ENCODE assay signal across 13 cellular contexts in the genomic region with DNA sequence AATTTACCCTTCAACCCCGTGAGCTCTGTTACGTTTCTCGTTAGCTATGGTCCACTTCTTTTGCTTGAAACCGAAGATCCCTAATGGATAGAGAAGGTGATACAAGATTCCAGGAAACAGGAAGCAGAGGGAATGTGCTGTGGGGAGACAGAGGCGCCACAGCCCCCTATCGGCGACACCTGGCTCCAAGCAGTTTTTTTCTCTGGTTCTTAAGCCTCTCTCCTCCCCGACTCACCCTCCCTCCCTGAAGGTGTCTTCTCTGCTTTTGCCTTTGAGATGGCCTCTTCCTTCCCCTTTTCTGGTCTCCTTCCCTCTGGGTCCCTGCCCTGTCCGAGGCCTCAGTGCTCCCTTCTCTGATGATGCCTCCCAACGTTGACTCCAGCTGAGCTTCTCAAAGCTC. TPM values are rescaled to one million over a fixed set of nuclear protein-coding genes. Genes with fewer than 3 reads are reported as not detected.
DNase-seq lines count a peak whose midpoint lies in the region; TF ChIP-seq lines count a peak whose summit lies in the region.
"Had no signal": no experiment of that assay in that cellular context is flagged by ENCODE, and none has a peak within 500 bp of the region (broad histone marks: within the 10 kb centered on the region; RNA-seq: fewer than 3 reads in every experiment).

No MANE protein-coding gene starts in this region.

- peaks cover 12% of the 10 kb centered on the region; the same call in 1 of the 2 replicates for H3K4me1 ChIP-seq in DOHH2 (ENCODE audit: control insufficient read depth, low read length)
- H3K4me1 ChIP-seq in prostate gland (replicated peaks), result no peaks in the 10 kb centered on the region
- H3K4me1 ChIP-seq: right lobe of liver had no signal

- H3K4me2 ChIP-seq in DOHH2 (ENCODE audit: low read length), result no peak overlapping the region
- H3K4me2 ChIP-seq: KMS-11 had no signal

- intact Hi-C loops in prostate gland (cut with DNase I), result no loop called here

- H3K4me3 ChIP-seq in DOHH2 (ENCODE audit: low read length) (no peak overlapping the region), prostate gland (no peak overlapping the region)
- H3K4me3 ChIP-seq: right lobe of liver had no signal

- H3K9me2 ChIP-seq in DOHH2 (replicated peaks; ENCODE audit: control insufficient read depth, low read length), result no peaks in the 10 kb centered on the region

- no peaks in the 10 kb centered on the region for H3K79me2 ChIP-seq in DOHH2 (ENCODE audit: control insufficient read depth, low read length)

- H3K36me3 ChIP-seq in DOHH2 (ENCODE audit: control insufficient read depth, low read length) (no peaks in the 10 kb centered on the region), prostate gland (no peaks in the 10 kb centered on the region)
- H3K36me3 ChIP-seq: right lobe of liver had no signal

- H3K9me3 ChIP-seq in DOHH2 (ENCODE audit: control insufficient read depth, insufficient read depth, low read length), result no peaks in the 10 kb centered on the region
- H3K9me3 ChIP-seq in prostate gland, result no peaks in the 10 kb centered on the region
- H3K9me3 ChIP-seq: right lobe of liver had no signal

- whole genome bisulfite sequencing in prostate gland, result 66% methylated on average over 10 of the region's 10 CpGs

- TF ChIP-seq POLR2A in prostate gland (IDR thresholded peaks at IDR 0.05), result no peak

- 0 out of 2 replicates have a peak, but pooled peaks cover 3% of the 10 kb centered on the region for H4K20me1 ChIP-seq in DOHH2 (ENCODE audit: control insufficient read depth, insufficient read depth, low read depth, low read length)

- DNase-seq in SKM-1 (lab: John Stamatoyannopoulos, UW; ENCODE audit: unreplicated experiment), result peak; percentile 86
- DNase-seq in islet precursor cell, result peak; percentile 21
- DNase-seq in prostate gland (ENCODE audit: low spot score), result no peak
- no peak for DNase-seq in NK-92 (lab: John Stamatoyannopoulos, UW; ENCODE audit: unreplicated experiment)
- DNase-seq in activated gamma-delta T cell treated with Interleukin-2 at 50 U/mL for 16 hours, result no peak
- no peak for DNase-seq in NCI-H524 (lab: John Stamatoyannopoulos, UW)
- DNase-seq: foreskin melanocyte had no signal

- H3F3A ChIP-seq in DOHH2 (ENCODE audit: control insufficient read depth, insufficient read depth), result peaks cover 3% of the 10 kb centered on the region; the same call in 1 of the 2 replicates

- H3K27ac ChIP-seq in 22Rv1 (no peak overlapping the region), DOHH2 (ENCODE audit: low read depth, low read length) (no peak overlapping the region), prostate gland (no peak overlapping the region)
- H3K27ac ChIP-seq: KMS-11, right lobe of liver had no signal

- TF ChIP-seq CTCF in 22Rv1 (IDR thresholded peaks at IDR 0.05) (peak; percentile 16; the same call in 1 of the 2 replicates), DOHH2 (IDR thresholded peaks at IDR 0.05; ENCODE audit: low read depth, low read length, poor library complexity, severe bottlenecking) (peak; percentile 43), prostate gland (IDR thresholded peaks at IDR 0.05) (no peak)

- H3K27me3 ChIP-seq in DOHH2 (ENCODE audit: control insufficient read depth, low read length), result peaks cover 57% of the 10 kb centered on the region
- no peaks in the 10 kb centered on the region for H3K27me3 ChIP-seq in prostate gland (replicated peaks; ENCODE audit: insufficient read depth)
- H3K27me3 ChIP-seq: right lobe of liver had no signal

RNA-seq across cellular contexts. Expression of a gene that starts 14.2 kb away (rescaled TPM):
- 1 to 10 TPM in 1 of 2 donors, not detected in 1; 1.6 TPM for total RNA-seq in prostate gland
- total RNA-seq: cerebellum, NCI-H460 had no signal

RNA-seq across cellular contexts. Expression of a gene that starts 39.0 kb away (rescaled TPM):
- total RNA-seq in prostate gland, result 1 to 10 TPM in 1 of 2 donors, under 1 TPM in 1; 0.91 to 1.5 TPM
- total RNA-seq: cerebellum had no signal

Comparison
In these comparisons a context has a peak if more than half of its experiments do, and no peak if none do; other contexts are left out.
1. CTCF ChIP-seq: peak in 22Rv1 (single experiment) and DOHH2 (single experiment); none in prostate gland (0 of 4).
2. DNase-seq: peak in SKM-1 (single experiment) and islet precursor cell (single experiment); none in prostate gland (single experiment), NK-92 (single experiment), activated gamma-delta T cell treated with Interleukin-2 at 50 U/mL for 16 hours (single experiment) and NCI-H524 (0 of 2).